8 cellular contexts compared by ENCODE assay signal in the genomic region with DNA sequence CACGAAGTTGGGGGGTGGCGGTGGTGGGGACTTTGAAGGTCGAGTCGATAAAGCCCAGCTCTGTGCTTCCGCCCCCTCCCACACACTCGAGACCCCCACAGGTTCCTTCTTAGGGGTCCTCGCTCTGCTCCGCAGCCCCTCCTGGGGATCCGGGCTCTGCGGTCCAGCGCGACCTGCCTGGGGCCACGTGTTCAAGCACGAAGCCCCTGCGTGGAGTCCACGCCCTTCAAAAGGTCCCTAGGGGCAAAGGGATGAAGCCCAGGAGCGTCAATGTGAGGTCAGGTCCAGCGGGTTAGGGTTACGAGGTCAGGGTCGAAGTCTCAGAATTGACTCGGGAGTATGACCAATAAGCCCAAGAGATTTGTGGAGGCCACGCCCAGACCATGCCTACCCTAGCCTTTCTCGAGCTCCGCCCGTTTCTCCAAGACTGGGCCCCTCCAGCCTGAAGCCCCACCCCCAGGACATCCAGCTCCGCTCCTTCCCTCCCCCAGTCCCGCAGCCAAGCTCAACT. TPM values are rescaled to one million over a fixed set of nuclear protein-coding genes. Genes with fewer than 3 reads are reported as not detected.
DNase-seq lines count a peak whose midpoint lies in the region; ATAC-seq and TF ChIP-seq lines count a peak whose summit lies in the region.

No MANE protein-coding gene starts in this region.

- intact Hi-C loops in CD4-positive, alpha-beta memory T cell (cut with micrococcal nuclease) = loop anchor here (2.0 kb wide), 1 partner anchor 13 kb away; the partner anchor contains the start of gene SPATA20

- ATAC-seq in HG02798 (IDR thresholded peaks at IDR 0.05; ENCODE audit: poor library complexity, unreplicated experiment) (peak; percentile 7), GM21576 (IDR thresholded peaks at IDR 0.05; ENCODE audit: unreplicated experiment) (no peak)

- H3K9me3 ChIP-seq in CD4-positive, alpha-beta memory T cell (ENCODE audit: control insufficient read depth in 1 of 2, low read length in 2 of 2) = no peaks in the 10 kb centered on the region

- DNase-seq in CD4-positive, alpha-beta memory T cell = peak in 1 of 5 donors; percentile 48
- peak; percentile 44 to 55 for DNase-seq in activated CD4-positive, alpha-beta T cell treated with anti-CD3 and anti-CD28 coated beads, Interleukin-2, amount 50 U/mL, for 48 hours
- DNase-seq in fibroblast of gingiva (ENCODE audit: low read depth) (peak; percentile 57), neural crest cell (ENCODE audit: low read depth, low spot score) (peak; percentile 37), HT-29 (ENCODE audit: low spot score) (no peak), SKM-1 (lab: John Stamatoyannopoulos, UW; ENCODE audit: unreplicated experiment) (no peak)

- H3K4me3 Mint-ChIP-seq in CD4-positive, alpha-beta memory T cell = peak overlapping the region; percentile 74 to 87 (median 80)
- H3K4me3 Mint-ChIP-seq in neural crest cell = peak overlapping the region; percentile 88

- H3K4me1 Mint-ChIP-seq in CD4-positive, alpha-beta memory T cell = peaks cover 8 to 42% (median 20%) of the 10 kb centered on the region in 4 donors
- peaks cover 24% of the 10 kb centered on the region for H3K4me1 Mint-ChIP-seq in neural crest cell

- no peak for TF ChIP-seq CTCF in neural crest cell (conservative IDR thresholded peaks at IDR 0.05)

- H3K4me3 ChIP-seq in CD4-positive, alpha-beta memory T cell (ENCODE audit: low read length in 2 of 2) = peak overlapping the region; percentile 29 to 62

- no peaks in the 10 kb centered on the region for H3K36me3 ChIP-seq in CD4-positive, alpha-beta memory T cell (ENCODE audit: insufficient read depth, low read length)

- POLR2A ChIA-PET in CD4-positive, alpha-beta memory T cell (lab: Charles Lee; ENCODE audit: partially characterized antibody) = interaction anchor here (1.4 to 2.6 kb wide), 4 partner anchors 9 to 307 kb away, joined by 5 to 11 read pairs (median 6); partner anchors contain the start of genes SPATA20 and TOB1

- H3K4me1 ChIP-seq in CD4-positive, alpha-beta memory T cell (ENCODE audit: insufficient read depth, low read length) = peaks cover 30% of the 10 kb centered on the region

- CTCF ChIA-PET in CD4-positive, alpha-beta memory T cell (lab: Charles Lee; ENCODE audit: partially characterized antibody) = no interaction called here

- H3K27me3 ChIP-seq in CD4-positive, alpha-beta memory T cell (ENCODE audit: insufficient read depth, low read length) = peaks cover 23% of the 10 kb centered on the region

- peaks cover 22 to 31% of the 10 kb centered on the region in 2 donors for H3K27me3 Mint-ChIP-seq in CD4-positive, alpha-beta memory T cell
- H3K27me3 Mint-ChIP-seq in neural crest cell (ENCODE audit: low read depth) = peaks cover 78% of the 10 kb centered on the region

- no peaks in the 10 kb centered on the region for H3K36me3 Mint-ChIP-seq in CD4-positive, alpha-beta memory T cell
- no peaks in the 10 kb centered on the region for H3K36me3 Mint-ChIP-seq in neural crest cell (ENCODE audit: low read depth)

- H3K9me3 Mint-ChIP-seq in CD4-positive, alpha-beta memory T cell = no peaks in the 10 kb centered on the region
- no peaks in the 10 kb centered on the region for H3K9me3 Mint-ChIP-seq in neural crest cell

- no peak overlapping the region for H3K27ac ChIP-seq in CD4-positive, alpha-beta memory T cell (ENCODE audit: low read depth, low read length)

- H3K27ac Mint-ChIP-seq in CD4-positive, alpha-beta memory T cell = peak overlapping the region in 2 of 7 donors; percentile 22 to 72
- H3K27ac Mint-ChIP-seq in neural crest cell (ENCODE audit: unreplicated experiment) = no peak overlapping the region

RNA-seq across cellular contexts. Expression of gene CACNA1G, which starts 0.8 kb away (rescaled TPM):
- not detected for total RNA-seq in CD4-positive, alpha-beta memory T cell
- polyA plus RNA-seq in CD4-positive, alpha-beta memory T cell = not detected
- total RNA-seq in neural crest cell = 1.1 TPM in 2 replicates
- total RNA-seq in HT-29 (2014; rRNA removed; shearing (Covaris generic)) = 0.05 and 0.57 TPM in 2 replicates

RNA-seq across cellular contexts. Expression of gene SPATA20, which starts 12.8 kb away (rescaled TPM):
- 10 to 100 TPM; 13.3 to 14.1 TPM for total RNA-seq in CD4-positive, alpha-beta memory T cell
- 1 to 10 TPM; 5.4 to 7.3 TPM for polyA plus RNA-seq in CD4-positive, alpha-beta memory T cell
- total RNA-seq in neural crest cell = 24.4 and 25.8 TPM in 2 replicates
- total RNA-seq in HT-29 (2014; rRNA removed; shearing (Covaris generic)) = 37.5 and 44.9 TPM in 2 replicates

RNA-seq across cellular contexts. Expression of gene EPN3, which starts 27.2 kb away (rescaled TPM):
- not detected for total RNA-seq in CD4-positive, alpha-beta memory T cell
- not detected for polyA plus RNA-seq in CD4-positive, alpha-beta memory T cell
- total RNA-seq in neural crest cell = 0.11 TPM in 1 of 2 replicates, not detected in the other
- total RNA-seq in HT-29 (2014; rRNA removed; shearing (Covaris generic)) = 25.6 and 25.8 TPM in 2 replicates

RNA-seq across cellular contexts. Expression of gene MYCBPAP, which starts 51.5 kb away (rescaled TPM):
- 1 to 10 TPM; 5.3 to 6.8 TPM for total RNA-seq in CD4-positive, alpha-beta memory T cell
- polyA plus RNA-seq in CD4-positive, alpha-beta memory T cell = under 1 TPM in 1 of 2 donors, not detected in 1; 0.24 TPM
- total RNA-seq in neural crest cell = 1.2 and 1.7 TPM in 2 replicates
- total RNA-seq in HT-29 (2014; rRNA removed; shearing (Covaris generic)) = not detected in 2 replicates

Comparison
In these comparisons a context has a peak if more than half of its experiments do, and no peak if none do; other contexts are left out.
1. DNase-seq: peak in activated CD4-positive, alpha-beta T cell treated with anti-CD3 and anti-CD28 coated beads, Interleukin-2, amount 50 U/mL, for 48 hours (2 of 2), fibroblast of gingiva (single experiment) and neural crest cell (single experiment); none in HT-29 (single experiment) and SKM-1 (single experiment).
2. RNA of gene EPN3, which starts 27.2 kb away (total RNA-seq): 25.6 to 25.8 TPM in HT-29; 0.11 TPM in neural crest cell and not detected in CD4-positive, alpha-beta memory T cell; every median in the first group is over 10 times any median in the second.